Comparison of ENCODE assay signal across 17 cellular contexts in the genomic region with DNA sequence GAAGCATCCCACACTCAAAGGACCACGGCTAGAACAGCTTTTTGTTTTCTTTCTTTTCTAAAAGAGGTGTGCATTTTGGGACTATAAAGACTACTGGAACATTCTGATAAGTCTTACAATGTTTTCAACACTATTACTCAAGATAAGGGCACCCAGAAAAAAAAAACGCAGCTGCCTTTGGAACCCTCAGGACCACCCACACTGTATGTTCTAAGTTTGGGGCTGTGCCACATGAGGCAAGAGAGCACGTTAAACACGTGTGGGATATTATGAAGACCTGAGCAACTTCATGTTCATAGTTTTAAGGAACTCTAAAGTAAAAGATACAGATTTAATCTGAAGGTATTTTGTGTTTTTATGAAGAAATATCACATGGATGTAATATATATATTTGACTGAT.
"Had no signal": no experiment of that assay in that cellular context is flagged by ENCODE, and none has a peak within 500 bp of the region (broad histone marks: within the 10 kb centered on the region; RNA-seq: fewer than 3 reads in every experiment).

No MANE protein-coding gene starts in this region.

- DNase-seq: cortex of kidney; dorsolateral prefrontal cortex; effector CD8-positive, alpha-beta T cell; glutamatergic neuron; islet precursor cell; natural killer cell; psoas muscle; sigmoid colon; small intestine; stimulated activated CD4-positive, alpha-beta T cell treated with anti-CD3 and anti-CD28 coated beads, Interleukin-12 subunit alpha, Interleukin-12 subunit beta, amount 100 ng/mL, for 4 hours; stimulated activated naive CD4-positive, alpha-beta T cell; stomach; substantia nigra; trophoblast cell had no signal

- H3K4me3 Mint-ChIP-seq: natural killer cell had no signal

- H3K4me1 ChIP-seq: gastroesophageal sphincter, psoas muscle, sigmoid colon had no signal

- H3K9me3 Mint-ChIP-seq: natural killer cell had no signal

- H3K4me1 Mint-ChIP-seq: natural killer cell had no signal

- H3K27ac ChIP-seq: dorsolateral prefrontal cortex, gastroesophageal sphincter, psoas muscle, sigmoid colon, stomach had no signal

- H3K27ac Mint-ChIP-seq: natural killer cell had no signal

- H3K27me3 ChIP-seq: dorsolateral prefrontal cortex, gastroesophageal sphincter, sigmoid colon, stomach had no signal

- H3K36me3 ChIP-seq: gastroesophageal sphincter, sigmoid colon, stomach had no signal

- ATAC-seq: esophagus mucosa, gastroesophageal sphincter, left lobe of liver, natural killer cell, psoas muscle had no signal

- H3K9me3 ChIP-seq: gastroesophageal sphincter, psoas muscle, sigmoid colon, stomach had no signal

- H3K4me3 ChIP-seq: gastroesophageal sphincter, psoas muscle, sigmoid colon, stomach had no signal

- H3K36me3 Mint-ChIP-seq: natural killer cell had no signal
